Comparison of ENCODE assay signal across 8 cellular contexts in genomic region chr18:63161032-63161727, GRCh38.
A peak's percentile ranks its signal among the peaks of the same experiment; 100 is the strongest.
DNase-seq lines count a peak whose midpoint lies in the region; ATAC-seq and TF ChIP-seq lines count a peak whose summit lies in the region.

No MANE protein-coding gene starts in this region.

- no peaks in the 10 kb centered on the region for H3K9me3 Mint-ChIP-seq in mesothelial cell of epicardium

- no peaks in the 10 kb centered on the region for H3K36me3 Mint-ChIP-seq in mesothelial cell of epicardium

- peak overlapping the region; percentile 82 for H3K27ac Mint-ChIP-seq in mesothelial cell of epicardium

- H3K27me3 Mint-ChIP-seq in mesothelial cell of epicardium (ENCODE audit: low read depth), result peaks cover 3% of the 10 kb centered on the region

- H3K4me1 Mint-ChIP-seq in mesothelial cell of epicardium, result peaks cover 46% of the 10 kb centered on the region

- ATAC-seq in GM18868 (IDR thresholded peaks at IDR 0.05; ENCODE audit: unreplicated experiment), result peak; percentile 20
- peak; percentile 14 for ATAC-seq in HG02763 (IDR thresholded peaks at IDR 0.05; ENCODE audit: unreplicated experiment)
- ATAC-seq in HG03025 (IDR thresholded peaks at IDR 0.05; ENCODE audit: low FRiP score, unreplicated experiment), result no peak

- no peaks in the 10 kb centered on the region for H3K36me3 ChIP-seq in MG63

- H3K4me3 Mint-ChIP-seq in mesothelial cell of epicardium, result no peak overlapping the region

- DNase-seq in activated CD4-positive, alpha-beta T cell treated with anti-CD3 and anti-CD28 coated beads, Interleukin-2, amount 50 U/mL, for 48 hours, result peak; percentile 39 to 55
- no peak for DNase-seq in mesothelial cell of epicardium (ENCODE audit: low spot score in 2 of 2, unreplicated experiment in 2 of 2)
- DNase-seq in NCI-H2029 (lab: John Stamatoyannopoulos, UW), result no peak
- DNase-seq in NCI-H446 (lab: John Stamatoyannopoulos, UW), result no peak
- no peak for DNase-seq in MG63

- TF ChIP-seq CTCF in mesothelial cell of epicardium (IDR thresholded peaks at IDR 0.05; ENCODE audit: unreplicated experiment), result no peak

- no peak overlapping the region for H3K4me3 ChIP-seq in MG63

- H3K9me3 ChIP-seq in MG63, result no peaks in the 10 kb centered on the region

- no peaks in the 10 kb centered on the region for H3K27me3 ChIP-seq in MG63

Comparison
In these comparisons a context has a peak if more than half of its experiments do, and no peak if none do; other contexts are left out.
1. DNase-seq: peak in activated CD4-positive, alpha-beta T cell treated with anti-CD3 and anti-CD28 coated beads, Interleukin-2, amount 50 U/mL, for 48 hours (2 of 2); none in mesothelial cell of epicardium (0 of 2), NCI-H2029 (single experiment), NCI-H446 (0 of 2) and MG63 (single experiment).